23 cellular contexts compared by ENCODE assay signal in the genomic region with DNA sequence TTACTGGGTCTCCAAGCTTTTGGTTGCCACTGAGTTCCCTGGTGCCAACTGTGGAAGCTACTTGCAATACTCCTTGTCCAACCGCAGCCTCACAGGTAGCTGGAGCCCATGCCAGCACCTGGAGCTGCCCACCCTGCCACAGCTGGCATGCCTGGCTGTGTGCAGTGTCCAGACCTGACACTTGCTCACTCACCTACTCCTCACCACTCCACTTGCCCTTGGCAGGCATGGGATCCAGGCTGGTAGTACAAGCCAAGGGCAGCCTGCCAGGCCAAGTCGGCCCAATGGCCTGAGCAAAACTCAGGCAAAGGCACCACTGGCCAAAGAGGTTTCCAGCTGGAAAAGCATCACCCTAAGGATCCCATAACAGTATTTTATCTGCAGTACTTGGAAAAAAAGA.
DNase-seq lines count a peak whose midpoint lies in the region; ATAC-seq, FAIRE-seq and TF ChIP-seq lines count a peak whose summit lies in the region.
"Had no signal": no experiment of that assay in that cellular context is flagged by ENCODE, and none has a peak within 500 bp of the region (broad histone marks: within the 10 kb centered on the region; RNA-seq: fewer than 3 reads in every experiment).

No MANE protein-coding gene starts in this region.

- no peak overlapping the region for H3K4me3 ChIP-seq in H1 (ENCODE audit: extremely low read depth in 1 of 4, insufficient read depth in 2 of 4, low read depth in 3 of 4, low read length in 4 of 4)
- no peak overlapping the region for H3K4me3 ChIP-seq in left ventricle myocardium inferior
- H3K4me3 ChIP-seq in mesenchymal stem cell (ENCODE audit: insufficient read depth in 1 of 2, low read depth in 1 of 2, low read length in 2 of 2), result no peak overlapping the region
- H3K4me3 ChIP-seq in osteoblast (ENCODE audit: insufficient read depth, low read length), result no peak overlapping the region
- H3K4me3 ChIP-seq: A549 had no signal

- TF ChIP-seq EP300 in H1 (IDR thresholded peaks at IDR 0.05; ENCODE audit: borderline replicate concordance in 1 of 2, low read depth in 2 of 2, low read length in 2 of 2), result no peak

- POLR2A ChIA-PET in H1 (lab: Charles Lee; ENCODE audit: partially characterized antibody), result no interaction called here

- H2BK20ac ChIP-seq in H1 (ENCODE audit: low read length), result no peak overlapping the region

- no peak overlapping the region for H4K5ac ChIP-seq in H1 (ENCODE audit: insufficient read length, low read depth, low read length)

- no peak overlapping the region for H3K14ac ChIP-seq in H1 (ENCODE audit: insufficient read length)
- no peak overlapping the region for H3K14ac ChIP-seq in mesenchymal stem cell (ENCODE audit: low read length in 2 of 2)

- FAIRE-seq in H1 (lab: Jason Lieb, UNC), result no peak
- FAIRE-seq: A549, D721Med, HTR-8/SVneo had no signal

- H4K20me1 ChIP-seq in H1 (replicated peaks in 1 of 2; ENCODE audit: control insufficient read depth in 1 of 2, insufficient read depth in 2 of 2, low read length in 2 of 2) (no peaks in the 10 kb centered on the region), osteoblast (ENCODE audit: insufficient read depth, low read length) (no peaks in the 10 kb centered on the region)

- no peak overlapping the region for H2BK12ac ChIP-seq in H1 (ENCODE audit: low read depth, low read length)
- H2BK12ac ChIP-seq in mesenchymal stem cell (ENCODE audit: low read length in 2 of 2), result no peak overlapping the region

- no peaks in the 10 kb centered on the region for H3K4me1 Mint-ChIP-seq in stimulated activated naive B cell treated with anti-CD40 and anti-IgM and Interleukin-4, amounts not matched to agents 10 μg/mL and 1 μg/mL and 100 μg/mL, for 72 hours

- H3K27me3 ChIP-seq in H1 (replicated peaks in 1 of 4; ENCODE audit: control insufficient read depth in 3 of 4, extremely low read depth in 1 of 4, insufficient read depth in 3 of 4, low read length in 3 of 4) (no peaks in the 10 kb centered on the region), left ventricle myocardium inferior (ENCODE audit: low read depth) (no peaks in the 10 kb centered on the region), mesenchymal stem cell (ENCODE audit: control insufficient read depth in 1 of 2, insufficient read depth in 1 of 2, low read length in 2 of 2) (no peaks in the 10 kb centered on the region), osteoblast (ENCODE audit: insufficient read depth, low read length) (no peaks in the 10 kb centered on the region)
- H3K27me3 ChIP-seq: BE2C had no signal

- CTCF ChIA-PET in H1 (lab: Charles Lee; ENCODE audit: partially characterized antibody), result interaction anchor here (0.9 kb wide), 1 partner anchor 48 kb away, joined by 3 read pairs; no protein-coding TSS in a partner anchor

- H2BK120ac ChIP-seq in H1 (replicated peaks; ENCODE audit: low read depth, low read length), result no peak overlapping the region
- H2BK120ac ChIP-seq in mesenchymal stem cell (ENCODE audit: low read depth, low read length), result no peak overlapping the region

- H3K36me3 ChIP-seq in H1 (ENCODE audit: control insufficient read depth in 2 of 4, insufficient read depth in 4 of 4, low read length in 3 of 4) (no peaks in the 10 kb centered on the region), left ventricle myocardium inferior (no peaks in the 10 kb centered on the region), mesenchymal stem cell (ENCODE audit: control insufficient read depth in 1 of 2, insufficient read depth in 2 of 2, low read depth in 1 of 2, low read length in 2 of 2) (peaks cover 0 to 2% of the 10 kb centered on the region in 2 experiments), osteoblast (ENCODE audit: insufficient read depth, low read length) (no peaks in the 10 kb centered on the region)
- H3K36me3 ChIP-seq: BE2C had no signal

- H3K36me3 Mint-ChIP-seq in stimulated activated naive B cell treated with anti-CD40 and anti-IgM and Interleukin-4, amounts not matched to agents 10 μg/mL and 1 μg/mL and 100 μg/mL, for 72 hours, result no peaks in the 10 kb centered on the region

- no peak overlapping the region for H3K23ac ChIP-seq in H1 (ENCODE audit: insufficient read length)
- H3K23ac ChIP-seq in mesenchymal stem cell (ENCODE audit: low read length in 2 of 2), result no peak overlapping the region

- no peak overlapping the region for H3K4me3 Mint-ChIP-seq in stimulated activated naive B cell treated with anti-CD40 and anti-IgM and Interleukin-4, amounts not matched to agents 10 μg/mL and 1 μg/mL and 100 μg/mL, for 72 hours

- no peak overlapping the region for H2BK5ac ChIP-seq in H1 (ENCODE audit: low read depth, low read length)
- no peak overlapping the region for H2BK5ac ChIP-seq in mesenchymal stem cell (ENCODE audit: low read depth, low read length, poor library complexity, severe bottlenecking)

- no peak overlapping the region for H4K91ac ChIP-seq in H1 (replicated peaks; ENCODE audit: insufficient read length, low read length)
- peak overlapping the region; percentile 73 for H4K91ac ChIP-seq in mesenchymal stem cell (ENCODE audit: low read length)

- H3K9me3 Mint-ChIP-seq in stimulated activated naive B cell treated with anti-CD40 and anti-IgM and Interleukin-4, amounts not matched to agents 10 μg/mL and 1 μg/mL and 100 μg/mL, for 72 hours, result no peaks in the 10 kb centered on the region

- no peak for ATAC-seq in stimulated activated naive B cell treated with anti-CD40 and anti-IgM and Interleukin-4, amounts not matched to agents 10 μg/mL and 1 μg/mL and 100 μg/mL, for 72 hours (replicated peaks)
- ATAC-seq in HG02840 (IDR thresholded peaks at IDR 0.05; ENCODE audit: low FRiP score, unreplicated experiment), result no peak
- ATAC-seq: A549 had no signal

- H3K4ac ChIP-seq in H1 (replicated peaks; ENCODE audit: insufficient read length, low read depth, low read length) (no peak overlapping the region), mesenchymal stem cell (ENCODE audit: low read depth in 1 of 2, low read length in 2 of 2) (no peak overlapping the region)

- H3K27me3 Mint-ChIP-seq in stimulated activated naive B cell treated with anti-CD40 and anti-IgM and Interleukin-4, amounts not matched to agents 10 μg/mL and 1 μg/mL and 100 μg/mL, for 72 hours, result no peaks in the 10 kb centered on the region

- WGBS in H1 (ENCODE audit: extremely low coverage in 1 of 2, insufficient coverage in 1 of 2, insufficient read length in 1 of 2, insufficient replicate concordance in 2 of 2, low coverage in 1 of 2, low lambda C conversion rate in 2 of 2, missing lambda C conversion rate in 1 of 2), 2 experiments, result 95% methylated on average over 2 of the region's 2 CpGs; no CpG with 5 or more reads in 1 of the 2 experiments
- WGBS in mesenchymal stem cell, result 91% methylated on average over 2 of the region's 2 CpGs

- TF ChIP-seq RAD21 in H1 (IDR thresholded peaks at IDR 0.05 in 1 of 2, conservative IDR thresholded peaks at IDR 0.05 in 1 of 2; ENCODE audit: low read depth in 2 of 2, low read length in 2 of 2), result no peak

- no peak overlapping the region for H3K4me2 ChIP-seq in H1 (ENCODE audit: insufficient read depth in 1 of 2, low read depth in 2 of 2, low read length in 2 of 2)
- H3K4me2 ChIP-seq in mesenchymal stem cell (ENCODE audit: low read length, poor library complexity, severe bottlenecking), result no peak overlapping the region
- no peak overlapping the region for H3K4me2 ChIP-seq in osteoblast (ENCODE audit: insufficient read depth, low read length)
- H3K4me2 ChIP-seq: A549, KMS-11 had no signal

- DNase-seq in H1 (ENCODE audit: low read depth in 1 of 2, low spot score in 2 of 2) (no peak), left ventricle myocardium inferior (peak; percentile 51), mesenchymal stem cell (no peak), osteoblast (ENCODE audit: insufficient read length, low spot score, missing footprints) (no peak), activated gamma-delta T cell (lab: John Stamatoyannopoulos, UW) (no peak)
- no peak for DNase-seq in stimulated activated naive B cell treated with anti-CD40 and anti-IgM and Interleukin-4, amounts not matched to agents 10 μg/mL and 1 μg/mL and 100 μg/mL, for 72 hours
- DNase-seq: BE2C, DMS53, EL, GF-D8, GOT3, IMR-90, NCI-H1105, NCI-H146, NCI-H2029, NCI-H2227 treated with DMSO at 0.1 percent for 48 hours, NCI-H510A, NCI-H748 treated with DMSO at 0.1 percent for 48 hours had no signal

- no peak for TF ChIP-seq CTCF in H1 (IDR thresholded peaks at IDR 0.05; ENCODE audit: control extremely low read depth in 1 of 3, insufficient read depth in 1 of 3, low read depth in 1 of 3, low read length in 3 of 3)
- TF ChIP-seq CTCF in left ventricle myocardium inferior (IDR thresholded peaks at IDR 0.05; ENCODE audit: borderline replicate concordance), result no peak
- no peak for TF ChIP-seq CTCF in osteoblast (IDR thresholded peaks at IDR 0.05; ENCODE audit: extremely low read depth, low read depth, low read length)

- H3K79me2 ChIP-seq in H1 (ENCODE audit: control insufficient read depth in 1 of 2, insufficient read depth in 2 of 2, low read length in 2 of 2) (no peaks in the 10 kb centered on the region), osteoblast (ENCODE audit: insufficient read depth, low read length) (no peaks in the 10 kb centered on the region)

- H2BK15ac ChIP-seq in H1 (ENCODE audit: low read length) (no peak overlapping the region), mesenchymal stem cell (ENCODE audit: low read depth, poor library complexity, severe bottlenecking) (no peak overlapping the region)

- H3K27ac ChIP-seq in H1 (ENCODE audit: low read depth, low read length), result no peak overlapping the region
- H3K27ac ChIP-seq in left ventricle myocardium inferior (replicated peaks), result no peak overlapping the region
- H3K27ac ChIP-seq in mesenchymal stem cell (ENCODE audit: low read length, poor library complexity, severe bottlenecking), result no peak overlapping the region
- H3K27ac ChIP-seq in osteoblast (ENCODE audit: low read depth, low read length), result no peak overlapping the region
- H3K27ac ChIP-seq: A549, KMS-11 had no signal

- intact Hi-C loops in left ventricle myocardium inferior (cut with micrococcal nuclease), result no loop called here

- H2AFZ ChIP-seq in H1 (ENCODE audit: low read length) (no peak overlapping the region), mesenchymal stem cell (ENCODE audit: low read depth, low read length) (no peak overlapping the region), osteoblast (ENCODE audit: low read length) (no peak overlapping the region)

- H3K56ac ChIP-seq in H1 (replicated peaks; ENCODE audit: insufficient read length, low read depth, low read length), result no peak overlapping the region

- no peaks in the 10 kb centered on the region for H3K23me2 ChIP-seq in H1 (ENCODE audit: low read depth, low read length)

- H3K27ac Mint-ChIP-seq in stimulated activated naive B cell treated with anti-CD40 and anti-IgM and Interleukin-4, amounts not matched to agents 10 μg/mL and 1 μg/mL and 100 μg/mL, for 72 hours, result peak overlapping the region; percentile 28

- H2AK5ac ChIP-seq in H1 (ENCODE audit: low read depth, low read length) (no peak overlapping the region), mesenchymal stem cell (ENCODE audit: low read length, severe bottlenecking) (no peak overlapping the region)

- H3K4me1 ChIP-seq in H1 (replicated peaks in 1 of 4; ENCODE audit: control insufficient read depth in 3 of 4, insufficient read depth in 4 of 4, low read length in 3 of 4) (no peaks in the 10 kb centered on the region), left ventricle myocardium inferior (no peaks in the 10 kb centered on the region), mesenchymal stem cell (ENCODE audit: control insufficient read depth, insufficient read depth, low read depth, low read length) (no peaks in the 10 kb centered on the region), osteoblast (ENCODE audit: insufficient read depth, low read length) (no peaks in the 10 kb centered on the region)
- H3K4me1 ChIP-seq: A549, BE2C had no signal

- no peaks in the 10 kb centered on the region for H3K79me1 ChIP-seq in H1 (ENCODE audit: low read depth, low read length)
- no peaks in the 10 kb centered on the region for H3K79me1 ChIP-seq in mesenchymal stem cell (replicated peaks; ENCODE audit: low read length, poor library complexity, severe bottlenecking)

- H4K8ac ChIP-seq in H1 (ENCODE audit: extremely low read depth, insufficient read depth, low read length) (peak overlapping the region; percentile 74; the same call in 1 of the 2 replicates), mesenchymal stem cell (ENCODE audit: low read length) (no peak overlapping the region)

- H3K9ac ChIP-seq in H1 (replicated peaks in 1 of 4; ENCODE audit: extremely low read depth in 1 of 4, low read depth in 3 of 4, low read length in 3 of 4) (no peak overlapping the region), mesenchymal stem cell (ENCODE audit: low read length) (no peak overlapping the region)
- H3K9ac ChIP-seq: KMS-11 had no signal

- no peak overlapping the region for H3K18ac ChIP-seq in H1 (ENCODE audit: extremely low read depth, low read length)
- H3K18ac ChIP-seq in mesenchymal stem cell (ENCODE audit: low read depth in 1 of 2, low read length in 2 of 2), result no peak overlapping the region

- peaks cover 12 to 13% of the 10 kb centered on the region in 2 experiments for H3K9me3 ChIP-seq in H1 (ENCODE audit: insufficient read depth in 2 of 2, low read depth in 1 of 2, low read length in 1 of 2)
- H3K9me3 ChIP-seq in left ventricle myocardium inferior (replicated peaks), result no peaks in the 10 kb centered on the region
- H3K9me3 ChIP-seq in mesenchymal stem cell (ENCODE audit: control insufficient read depth, low read length), result peaks cover 15% of the 10 kb centered on the region
- H3K9me3 ChIP-seq in osteoblast (ENCODE audit: low read depth, low read length), result no peaks in the 10 kb centered on the region
- H3K9me3 ChIP-seq: A549, BE2C had no signal

- TF ChIP-seq POLR2A in H1 (IDR thresholded peaks at IDR 0.05; ENCODE audit: control extremely low read depth in 1 of 2, low read depth in 2 of 2, low read length in 2 of 2), result no peak
